ENCODE assay signal across 11 cellular contexts in the genomic region with DNA sequence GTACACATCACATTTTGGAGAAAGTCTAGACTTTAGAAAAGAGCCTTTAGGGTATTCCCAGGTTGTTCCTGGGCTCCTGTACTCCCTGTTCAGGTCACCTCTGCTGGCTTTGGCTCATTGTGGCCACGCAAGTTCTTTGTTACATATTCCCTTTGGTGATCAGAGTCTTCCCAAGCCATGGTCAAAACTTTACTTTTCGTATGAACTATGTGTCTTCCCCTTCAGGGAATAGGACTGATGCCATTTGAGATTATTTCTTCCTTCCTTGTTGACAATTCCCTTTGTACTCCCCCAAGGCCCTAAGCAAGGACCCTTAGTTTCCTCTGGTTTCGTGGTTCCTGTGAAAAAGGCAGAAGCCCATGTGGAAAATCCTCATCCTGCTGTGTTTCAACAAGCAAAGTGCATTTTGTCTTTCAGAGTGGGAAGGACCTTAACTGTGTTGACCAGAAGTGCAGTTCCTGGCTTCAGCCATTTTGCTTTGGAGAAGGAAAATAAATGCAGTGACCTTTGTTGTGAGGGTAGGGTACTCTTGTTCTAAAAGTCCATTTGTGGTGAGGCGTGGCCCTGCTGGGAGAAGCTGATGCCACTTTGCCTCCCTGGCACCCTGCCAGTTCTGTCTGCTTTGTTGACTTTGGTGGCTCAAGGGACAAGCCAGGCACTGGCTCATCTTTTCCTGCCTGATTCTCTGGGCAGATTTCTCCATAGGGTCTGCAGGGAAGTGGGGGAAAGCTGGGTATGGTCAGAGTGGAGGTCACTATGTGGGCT. TPM values are rescaled to one million over a fixed set of nuclear protein-coding genes. Genes with fewer than 3 reads are reported as not detected.
DNase-seq lines count a peak whose midpoint lies in the region; ATAC-seq, FAIRE-seq and TF ChIP-seq lines count a peak whose summit lies in the region.
"Had no signal": no experiment of that assay in that cellular context is flagged by ENCODE, and none has a peak within 500 bp of the region (broad histone marks: within the 10 kb centered on the region; RNA-seq: fewer than 3 reads in every experiment).

No MANE protein-coding gene starts in this region.

- H3K36me3 ChIP-seq in HepG2 (replicated peaks in 1 of 2; ENCODE audit: control insufficient read depth in 1 of 2, insufficient read depth in 2 of 2, low read length in 2 of 2) = peaks cover 0 to 8% of the 10 kb centered on the region in 2 experiments; a peak in 2 of 5 replicates
- no peaks in the 10 kb centered on the region for H3K36me3 ChIP-seq in transverse colon

- in situ Hi-C loops in HepG2 (cut with HindIII; ENCODE audit: extremely low pct_ligation_motif_present, low pct_unique_long_range_greater_than_20kb) = no loop called here
- in situ Hi-C loops in transverse colon (cut with MboI; ENCODE audit: low pct_ligation_motif_present in 1 of 4, low pct_unique_long_range_greater_than_20kb in 1 of 4, low sequenced_read_pairs in 3 of 4) = no loop called here

- POLR2A ChIA-PET in HepG2 (lab: Yijun Ruan, JAX) = interaction anchor here (0.9 to 1.3 kb wide), 3 partner anchors 9 to 62 kb away, joined by 3 to 4 read pairs (median 4); no protein-coding TSS in a partner anchor

- WGBS in HepG2 (ENCODE audit: low lambda C conversion rate) = 48% methylated on average over 4 of the region's 4 CpGs
- WGBS in transverse colon (ENCODE audit: low coverage in 1 of 2), 2 donors = 59 to 67% methylated on average over 1 to 4 of the region's 4 CpGs

- BruUV-seq in HepG2 (replicated peaks; lab: Mats Ljungman, UMichigan) = no TSS peak

- H3K9me3 ChIP-seq in HepG2 (ENCODE audit: low read length) = no peaks in the 10 kb centered on the region
- H3K9me3 ChIP-seq in transverse colon = no peaks in the 10 kb centered on the region

- no peak for TF ChIP-seq RAD21 in HepG2 (CRISPR knock-in tag; IDR thresholded peaks at IDR 0.05)

- 0 out of 2 replicates have a peak overlapping the region, but pooled peaks have one; percentile 5 for H3K9ac ChIP-seq in HepG2 (ENCODE audit: insufficient read depth, low read depth, low read length)

- no peak for TF ChIP-seq POLR2A in HepG2 (IDR thresholded peaks at IDR 0.05; ENCODE audit: insufficient read depth in 1 of 2, low read depth in 2 of 2, low read length in 2 of 2)
- TF ChIP-seq POLR2A in transverse colon (IDR thresholded peaks at IDR 0.05) = no peak

- ATAC-seq in HepG2 (peak; percentile 83), GM19463 (IDR thresholded peaks at IDR 0.05; ENCODE audit: unreplicated experiment) (no peak)

- H2AFZ ChIP-seq in HepG2 (ENCODE audit: low read length) = no peak overlapping the region

- DNase-seq in DMS 273 (lab: John Stamatoyannopoulos, UW; ENCODE audit: unreplicated experiment) (peak; percentile 50), DMS 273 treated with DMSO at 0.1 percent for 48 hours (lab: John Stamatoyannopoulos, UW) (no peak), SHP77 treated with DMSO at 0.1 percent for 48 hours (lab: John Stamatoyannopoulos, UW) (peak; percentile 74), HepG2 (ENCODE audit: low spot score) (peak; percentile 94), transverse colon (peak; percentile 94), NOMO-1 (lab: John Stamatoyannopoulos, UW; ENCODE audit: unreplicated experiment in 2 of 2) (no peak)
- DNase-seq in activated effector memory CD4-positive, alpha-beta T cell treated with anti-CD3 and anti-CD28 coated beads, Interleukin-2, amount 50 U/mL, for 16 hours = no peak
- DNase-seq: stimulated activated naive CD4-positive, alpha-beta T cell treated with Interleukin-2 at 50 U/mL for 16 hours had no signal

- intact Hi-C loops in HepG2 (cut with micrococcal nuclease; ENCODE audit: unreplicated experiment) (no loop called here), transverse colon (cut with DNase I; ENCODE audit: low total_unique reads) (no loop called here)

- TF ChIP-seq CTCF in HepG2 (CRISPR knock-in tag; IDR thresholded peaks at IDR 0.05) (no peak), transverse colon (IDR thresholded peaks at IDR 0.05) (no peak)

- peak in 1 of 2 experiments; percentile 53; a peak in 2 of 4 replicates for TF ChIP-seq EP300 in HepG2 (IDR thresholded peaks at IDR 0.05; ENCODE audit: low read depth in 2 of 2, low read length in 2 of 2)
- TF ChIP-seq EP300 in HepG2 (CRISPR knock-in tag; IDR thresholded peaks at IDR 0.05; ENCODE audit: borderline replicate concordance) = no peak
- no peak for TF ChIP-seq EP300 in transverse colon (IDR thresholded peaks at IDR 0.05; ENCODE audit: low read depth)

- H3K4me2 ChIP-seq in HepG2 (ENCODE audit: low read depth, low read length) = peak overlapping the region; percentile 57

- CTCF ChIA-PET in HepG2 (lab: Yijun Ruan, JAX; ENCODE audit: low intra/inter-chr PET ratio, low total read pairs) = no interaction called here

- H3K4me1 ChIP-seq in HepG2 (ENCODE audit: insufficient read depth, low read length) = peaks cover 51% of the 10 kb centered on the region
- H3K4me1 ChIP-seq in transverse colon = peaks cover 18 to 50% (median 26%) of the 10 kb centered on the region in 4 donors

- peaks cover 94% of the 10 kb centered on the region for H3K79me2 ChIP-seq in HepG2 (ENCODE audit: insufficient read depth, low read length)

- peak overlapping the region; percentile 64 for H3K27ac ChIP-seq in HepG2 (ENCODE audit: extremely low read length, insufficient read depth, low read length)
- H3K27ac ChIP-seq in transverse colon = peak overlapping the region; percentile 60 to 85 (median 70)

- no peaks in the 10 kb centered on the region for H3K27me3 ChIP-seq in HepG2 (ENCODE audit: control insufficient read depth in 1 of 2, insufficient read depth in 2 of 2, low read length in 2 of 2)
- no peaks in the 10 kb centered on the region for H3K27me3 ChIP-seq in transverse colon

- H3K4me3 ChIP-seq in HepG2 (replicated peaks in 1 of 3; ENCODE audit: insufficient read depth in 1 of 3, low read depth in 2 of 3, low read length in 3 of 3) (peak overlapping the region in 1 of 3 experiments; percentile 13; a peak in 1 of 6 replicates), transverse colon (no peak overlapping the region)

- FAIRE-seq in HepG2 (lab: Jason Lieb, UNC) = peak; percentile 80
- FAIRE-seq: A204.1, H1 had no signal

- H4K20me1 ChIP-seq in HepG2 (ENCODE audit: insufficient read depth, low read length) = peaks cover 52% of the 10 kb centered on the region

TF ChIP-seq in HepG2, 621 proteins besides CTCF, POLR2A, EP300 and RAD21 (continues in another document):
- no peak for TF ChIP-seq ZNF17 (CRISPR knock-in tag; IDR thresholded peaks at IDR 0.05)
- TF ChIP-seq BATF2 (CRISPR knock-in tag; IDR thresholded peaks at IDR 0.05) = no peak
- peak; percentile 14; the same call in 1 of the 2 replicates for TF ChIP-seq ELF1 (CRISPR knock-in tag; IDR thresholded peaks at IDR 0.05)

RNA-seq across cellular contexts. Expression of gene ZNRF1, which starts 55.1 kb away (rescaled TPM):
- total RNA-seq in HepG2 (2016; rRNA removed; fragmentation: Illumina TruSeq; extraction: Trizol) (32.3 and 43.9 TPM in 2 replicates), transverse colon (10 to 100 TPM; 28.5 to 58.4 (median 40.4) TPM)
- 46.2 and 52.2 TPM in 2 replicates for total RNA-seq in HepG2 (2016; cell fraction: cytosol; rRNA removed; fragmentation: Illumina TruSeq; extraction: Trizol; ENCODE audit: low read depth)
- 26.3 and 43.8 TPM in 2 replicates for total RNA-seq in HepG2 (2016; cell fraction: insoluble cytoplasmic fraction; rRNA removed; fragmentation: Illumina TruSeq; extraction: Trizol)
- total RNA-seq in HepG2 (2016; cell fraction: membrane; rRNA removed; fragmentation: Illumina TruSeq; extraction: Trizol) = 73.9 and 84.0 TPM in 2 replicates
- 34.9 and 38.5 TPM in 2 replicates for total RNA-seq in HepG2 (2016; cell fraction: nucleus; rRNA removed; fragmentation: Illumina TruSeq; extraction: Trizol)
- polyA plus RNA-seq in HepG2 (2011; rRNA removed) = 57.8 and 58.7 TPM in 2 replicates
- 49.3 and 50.7 TPM in 2 replicates for polyA plus RNA-seq in HepG2 (2011; cell fraction: cytosol; rRNA removed)
- 53.8 and 60.6 TPM in 2 replicates for polyA plus RNA-seq in HepG2 (2011; cell fraction: nucleus; rRNA removed)
- 60.3 and 61.1 TPM in 2 replicates for polyA plus RNA-seq in HepG2 (2012)
- polyA plus RNA-seq in HepG2 (2016; cell fraction: cytosol; fragmentation: Illumina TruSeq; extraction: Trizol; ENCODE audit: low read depth) = 58.2 and 74.1 TPM in 2 replicates
- 57.0 and 68.2 TPM in 2 replicates for polyA plus RNA-seq in HepG2 (2016; cell fraction: insoluble cytoplasmic fraction; fragmentation: Illumina TruSeq; extraction: Trizol; ENCODE audit: low read depth)
- 93.8 and 103 TPM in 2 replicates for polyA plus RNA-seq in HepG2 (2016; cell fraction: membrane; fragmentation: Illumina TruSeq; extraction: Trizol; ENCODE audit: low read depth)
- 95.3 and 97.7 TPM in 2 replicates for polyA plus RNA-seq in HepG2 (2016; cell fraction: nucleus; fragmentation: Illumina TruSeq; extraction: Trizol; ENCODE audit: insufficient read depth, low read depth)
- polyA minus RNA-seq in HepG2 (2011; rRNA and poly(A)+ RNA removed; ENCODE audit: low replicate concordance) = 21.3 and 56.1 TPM in 2 replicates
- 36.5 and 37.9 TPM in 2 replicates for polyA minus RNA-seq in HepG2 (2011; cell fraction: cytosol; rRNA and poly(A)+ RNA removed)
- polyA minus RNA-seq in HepG2 (2011; cell fraction: nucleus; rRNA and poly(A)+ RNA removed) = 56.4 and 57.4 TPM in 2 replicates

Comparison
In these comparisons a context has a peak if more than half of its experiments do, and no peak if none do; other contexts are left out.
1. DNase-seq: peak in DMS 273 (single experiment), SHP77 treated with DMSO at 0.1 percent for 48 hours (single experiment), HepG2 (single experiment) and transverse colon (single experiment); none in DMS 273 treated with DMSO at 0.1 percent for 48 hours (single experiment), activated effector memory CD4-positive, alpha-beta T cell treated with anti-CD3 and anti-CD28 coated beads, Interleukin-2, amount 50 U/mL, for 16 hours (single experiment) and NOMO-1 (0 of 2).